In genomic region chr12:107564946-107565345, GRCh38 we compare ENCODE assay signal across 11 cellular contexts.
DNase-seq lines count a peak whose midpoint lies in the region; ATAC-seq and TF ChIP-seq lines count a peak whose summit lies in the region.
"Had no signal": no experiment of that assay in that cellular context is flagged by ENCODE, and none has a peak within 500 bp of the region (broad histone marks: within the 10 kb centered on the region; RNA-seq: fewer than 3 reads in every experiment).

No MANE protein-coding gene starts in this region.

- H3K27me3 ChIP-seq in AG04450 (ENCODE audit: control insufficient read depth, insufficient read depth, low read length), result no peaks in the 10 kb centered on the region
- no peaks in the 10 kb centered on the region for H3K27me3 ChIP-seq in NT2/D1 (ENCODE audit: insufficient read depth, insufficient read length)

- no peak overlapping the region for H3K27ac ChIP-seq in AG04450 (ENCODE audit: low read depth, low read length)
- H3K27ac ChIP-seq: KMS-11 had no signal

- H3K4me3 ChIP-seq in AG04450 (ENCODE audit: low read depth, low read length) (no peak overlapping the region), GM12865 (ENCODE audit: low read depth, low read length) (no peak overlapping the region), NT2/D1 (ENCODE audit: insufficient read length, low read depth) (no peak overlapping the region), fibroblast of villous mesenchyme (ENCODE audit: low read depth, low read length) (no peak overlapping the region)

- H3K9me3 ChIP-seq in AG04450 (ENCODE audit: control insufficient read depth, insufficient read depth, low read length), result no peaks in the 10 kb centered on the region
- no peaks in the 10 kb centered on the region for H3K9me3 ChIP-seq in NT2/D1 (ENCODE audit: insufficient read depth, low read length)

- ATAC-seq in GM18520 (IDR thresholded peaks at IDR 0.05; ENCODE audit: unreplicated experiment) (no peak), GM18519 (IDR thresholded peaks at IDR 0.05; ENCODE audit: low FRiP score, unreplicated experiment) (no peak)
- ATAC-seq: activated T-helper 17 cell treated with anti-CD3 and anti-CD28 coated beads, Interleukin-2, amount 50 U/mL, for 72 hours; left cardiac atrium had no signal

- TF ChIP-seq CTCF in AG04450 (IDR thresholded peaks at IDR 0.05; ENCODE audit: low read depth, low read length) (peak; percentile 35; the same call in 1 of the 2 replicates), GM12865 (IDR thresholded peaks at IDR 0.05; ENCODE audit: insufficient read depth, low read depth, low read length, missing control alignments) (peak; percentile 52), fibroblast of villous mesenchyme (IDR thresholded peaks at IDR 0.05; ENCODE audit: insufficient read depth, low read depth, low read length) (peak; percentile 5)

- no peaks in the 10 kb centered on the region for H3K36me3 ChIP-seq in NT2/D1 (ENCODE audit: insufficient read depth, insufficient read length, low read length)

- CTCF ChIA-PET in AG04450 (lab: Charles Lee), result interaction anchor here (1.7 kb wide), 1 partner anchor 433 kb away, joined by 5 read pairs; no protein-coding TSS in a partner anchor

- H3K9ac ChIP-seq in NT2/D1 (ENCODE audit: insufficient read length, low read depth), result no peak overlapping the region
- H3K9ac ChIP-seq: KMS-11 had no signal

- no peaks in the 10 kb centered on the region for H3K4me1 ChIP-seq in NT2/D1 (ENCODE audit: insufficient read depth, insufficient read length)

- POLR2A ChIA-PET in AG04450 (lab: Yijun Ruan, JAX), result no interaction called here

- DNase-seq in AG04450 (ENCODE audit: low read depth, low spot score), result no peak
- peak; percentile 41 for DNase-seq in GM12865 (ENCODE audit: low read depth)
- DNase-seq in NT2/D1 (ENCODE audit: low read depth, low spot score), result peak; percentile 23
- DNase-seq in fibroblast of villous mesenchyme (ENCODE audit: low read depth), result no peak
- no peak for DNase-seq in A172 (ENCODE audit: low spot score)
- no peak for DNase-seq in stimulated activated CD4-positive, alpha-beta T cell treated with anti-CD3 and anti-CD28 coated beads, Interleukin-2, amount 100 ng/mL, for 48 hours
- DNase-seq: left cardiac atrium had no signal

Comparison
In these comparisons a context has a peak if more than half of its experiments do, and no peak if none do; other contexts are left out.
1. DNase-seq: peak in GM12865 (single experiment) and NT2/D1 (single experiment); none in AG04450 (single experiment), fibroblast of villous mesenchyme (single experiment), A172 (single experiment) and stimulated activated CD4-positive, alpha-beta T cell treated with anti-CD3 and anti-CD28 coated beads, Interleukin-2, amount 100 ng/mL, for 48 hours (0 of 2).
2. Peak in every context shown above with its lines, with median percentiles within 50 percentile points of each other: CTCF ChIP-seq.